Comparison of ENCODE assay signal across 19 cellular contexts in genomic region chr12:106284294-106285105, GRCh38. TPM values are rescaled to one million over a fixed set of nuclear protein-coding genes. Genes with fewer than 3 reads are reported as not detected.
DNase-seq lines count a peak whose midpoint lies in the region; TF ChIP-seq lines count a peak whose summit lies in the region.
"Had no signal": no experiment of that assay in that cellular context is flagged by ENCODE, and none has a peak within 500 bp of the region (broad histone marks: within the 10 kb centered on the region; RNA-seq: fewer than 3 reads in every experiment).

No MANE protein-coding gene starts in this region.

- no peak for TF ChIP-seq POLR2A in adrenal gland (IDR thresholded peaks at IDR 0.05)

- no peak overlapping the region for H3K4me3 ChIP-seq in LNCaP clone FGC (ENCODE audit: low read depth, low read length)
- no peak overlapping the region for H3K4me3 ChIP-seq in adrenal gland
- H3K4me3 ChIP-seq: hepatocyte, sigmoid colon, uterus had no signal

- intact Hi-C loops in adrenal gland (cut with DNase I), result loop anchor here in 1 of 2 donors (5.0 kb wide), 1 partner anchor 57 kb away; no protein-coding TSS in a partner anchor

- no peaks in the 10 kb centered on the region for H3K27me3 ChIP-seq in adrenal gland
- H3K27me3 ChIP-seq: hepatocyte, sigmoid colon, uterus had no signal

- peaks cover 0 to 4% of the 10 kb centered on the region in 2 donors for H3K4me1 ChIP-seq in adrenal gland (replicated peaks in 1 of 2)
- H3K4me1 ChIP-seq: sigmoid colon, uterus had no signal

- DNase-seq in NCI-H1436 (lab: John Stamatoyannopoulos, UW) (peak; percentile 10), NCI-H1436 treated with DMSO at 0.1 percent for 48 hours (lab: John Stamatoyannopoulos, UW) (no peak), LNCaP clone FGC (ENCODE audit: low read depth) (peak; percentile 80), adrenal gland (peak in 3 of 7 donors; percentile 37 to 59 (median 39)), middle frontal gyrus (ENCODE audit: extremely low spot score, low spot score) (peak; percentile 44), SK-N-DZ (ENCODE audit: low spot score) (no peak), DMS114 treated with DMSO at 0.1 percent for 48 hours (lab: John Stamatoyannopoulos, UW; ENCODE audit: unreplicated experiment) (no peak), midbrain (lab: John Stamatoyannopoulos, UW) (no peak)
- DNase-seq: 8988T; activated CD4-positive, CD25-positive, alpha-beta regulatory T cell; amygdala; CD8-positive, alpha-beta memory T cell; naive thymus-derived CD8-positive, alpha-beta T cell; NCI-H1092 treated with DMSO at 0.1 percent for 48 hours; OCI-M1; sigmoid colon; stimulated activated naive B cell treated with anti-CD40 and anti-IgM and Interleukin-4, amounts not matched to agents 10 μg/mL and 1 μg/mL and 100 μg/mL, for 72 hours; uterus had no signal

- TF ChIP-seq CTCF in LNCaP clone FGC (IDR thresholded peaks at IDR 0.05; ENCODE audit: control insufficient read depth, extremely low read depth, insufficient read depth), result no peak
- no peak for TF ChIP-seq CTCF in adrenal gland (IDR thresholded peaks at IDR 0.05)

- WGBS in adrenal gland, 4 donors, result 36 to 45% (median 39%) methylated on average over 10 of the region's 10 CpGs

- no peaks in the 10 kb centered on the region for H3K9me3 ChIP-seq in adrenal gland (replicated peaks in 1 of 3)
- H3K9me3 ChIP-seq: sigmoid colon, uterus had no signal

- H3K36me3 ChIP-seq in adrenal gland (replicated peaks in 1 of 2), result no peaks in the 10 kb centered on the region
- H3K36me3 ChIP-seq: sigmoid colon, uterus had no signal

- H3K27ac ChIP-seq in adrenal gland, result peak overlapping the region in 3 of 5 donors; percentile 15 to 33 (median 23)
- H3K27ac ChIP-seq: sigmoid colon, uterus had no signal

RNA-seq across cellular contexts. Expression of gene TCP11L2, which starts 18.0 kb away (rescaled TPM):
- 10 to 100 TPM; 13.1 to 70.4 (median 39.4) TPM for total RNA-seq in adrenal gland
- polyA plus RNA-seq in adrenal gland, result 1 to 10 TPM; 2.3 to 10.0 (median 5.8) TPM
- polyA plus RNA-seq in SK-N-DZ (2014; cell fraction: cytosol; rRNA removed), result 3.3 and 4.0 TPM in 2 replicates
- 1.8 and 10.5 TPM in 2 replicates for polyA plus RNA-seq in SK-N-DZ (2014; cell fraction: nucleus; rRNA removed)

RNA-seq across cellular contexts. Expression of gene CKAP4, which starts 36.7 kb away (rescaled TPM):
- 100 to 1,000 TPM in 1 of 8 donors, 10 to 100 TPM in 7; 61.5 to 101 (median 91.5) TPM for total RNA-seq in adrenal gland
- polyA plus RNA-seq in adrenal gland, result 100 to 1,000 TPM in 1 of 3 donors, 10 to 100 TPM in 2; 11.0 to 101 (median 17.6) TPM
- polyA plus RNA-seq in SK-N-DZ (2014; cell fraction: cytosol; rRNA removed), result 71.9 and 73.2 TPM in 2 replicates
- 31.6 and 38.6 TPM in 2 replicates for polyA plus RNA-seq in SK-N-DZ (2014; cell fraction: nucleus; rRNA removed)

Comparison
In these comparisons a context has a peak if more than half of its experiments do, and no peak if none do; other contexts are left out.
1. DNase-seq: peak in NCI-H1436 (single experiment), LNCaP clone FGC (single experiment) and middle frontal gyrus (single experiment); none in NCI-H1436 treated with DMSO at 0.1 percent for 48 hours (single experiment), SK-N-DZ (single experiment), DMS114 treated with DMSO at 0.1 percent for 48 hours (single experiment) and midbrain (single experiment).